ENCODE assay signal across 9 cellular contexts in genomic region chr3:42066516-42067181, GRCh38. TPM values are rescaled to one million over a fixed set of nuclear protein-coding genes. Genes with fewer than 3 reads are reported as not detected.
DNase-seq lines count a peak whose midpoint lies in the region; ATAC-seq, FAIRE-seq and TF ChIP-seq lines count a peak whose summit lies in the region.
"Had no signal": no experiment of that assay in that cellular context is flagged by ENCODE, and none has a peak within 500 bp of the region (broad histone marks: within the 10 kb centered on the region; RNA-seq: fewer than 3 reads in every experiment).

No MANE protein-coding gene starts in this region.

- DNase-seq in DMS153 (lab: John Stamatoyannopoulos, UW) (peak; percentile 73), DMS153 treated with DMSO at 0.1 percent for 48 hours (lab: John Stamatoyannopoulos, UW; ENCODE audit: unreplicated experiment) (no peak), WTC11 (ENCODE audit: low spot score) (peak; percentile 43), iPS DF 4.7 (ENCODE audit: extremely low read depth, low spot score) (peak; percentile 38), thyroid gland (no peak), MV-4-11 (lab: John Stamatoyannopoulos, UW) (no peak), SIG-M5 treated with dmso at 0.1 percent for 504 hours (lab: John Stamatoyannopoulos, UW; ENCODE audit: unreplicated experiment) (no peak), HTR-8/SVneo (ENCODE audit: insufficient read length, low spot score) (no peak)

- 39 to 51% methylated on average over 7 of the region's 7 CpGs for WGBS in thyroid gland, 2 donors

- no peak overlapping the region for H3K4me3 Mint-ChIP-seq in WTC11

- H3K4me1 ChIP-seq in thyroid gland = peaks cover 58 to 64% of the 10 kb centered on the region in 2 donors

- TF ChIP-seq POLR2A in thyroid gland (IDR thresholded peaks at IDR 0.05) = no peak

- no peaks in the 10 kb centered on the region for H3K36me3 Mint-ChIP-seq in WTC11

- H3K27me3 ChIP-seq in thyroid gland = no peaks in the 10 kb centered on the region

- peak; percentile 63 for ATAC-seq in WTC11

- no peak for FAIRE-seq in HTR-8/SVneo (lab: Jason Lieb, UNC)

- H3K27ac Mint-ChIP-seq in WTC11 = peak overlapping the region; percentile 93

- POLR2A ChIA-PET in WTC11 (lab: Charles Lee) = interaction anchor here (0.7 kb wide), 1 partner anchor 52 kb away, joined by 5 read pairs; no protein-coding TSS in a partner anchor

- no peaks in the 10 kb centered on the region for H3K9me3 Mint-ChIP-seq in WTC11

- CTCF ChIA-PET in WTC11 (lab: Charles Lee) = interaction anchor here (0.9 to 1.7 kb wide), 3 partner anchors 12 to 125 kb away, joined by 5 read pairs; no protein-coding TSS in a partner anchor

- H3K27ac ChIP-seq in thyroid gland = peak overlapping the region; percentile 53 to 79 (median 60)
- H3K27ac ChIP-seq: 22Rv1 had no signal

- peaks cover 57% of the 10 kb centered on the region for H3K4me1 Mint-ChIP-seq in WTC11

- H3K27me3 Mint-ChIP-seq in WTC11 (ENCODE audit: low read depth) = no peaks in the 10 kb centered on the region

- H3K9me3 ChIP-seq in thyroid gland = no peaks in the 10 kb centered on the region

- no peaks in the 10 kb centered on the region for H3K36me3 ChIP-seq in thyroid gland

- no peak overlapping the region for H3K4me3 ChIP-seq in thyroid gland (replicated peaks in 1 of 3)

- TF ChIP-seq CTCF in WTC11 (IDR thresholded peaks at IDR 0.05) (no peak), thyroid gland (IDR thresholded peaks at IDR 0.05) (no peak)

- intact Hi-C loops in thyroid gland (cut with DNase I) = no loop called here

TF ChIP-seq in WTC11, 78 proteins besides CTCF, POLR2A, EP300 and RAD21:
- TF ChIP-seq, protein P1, sequence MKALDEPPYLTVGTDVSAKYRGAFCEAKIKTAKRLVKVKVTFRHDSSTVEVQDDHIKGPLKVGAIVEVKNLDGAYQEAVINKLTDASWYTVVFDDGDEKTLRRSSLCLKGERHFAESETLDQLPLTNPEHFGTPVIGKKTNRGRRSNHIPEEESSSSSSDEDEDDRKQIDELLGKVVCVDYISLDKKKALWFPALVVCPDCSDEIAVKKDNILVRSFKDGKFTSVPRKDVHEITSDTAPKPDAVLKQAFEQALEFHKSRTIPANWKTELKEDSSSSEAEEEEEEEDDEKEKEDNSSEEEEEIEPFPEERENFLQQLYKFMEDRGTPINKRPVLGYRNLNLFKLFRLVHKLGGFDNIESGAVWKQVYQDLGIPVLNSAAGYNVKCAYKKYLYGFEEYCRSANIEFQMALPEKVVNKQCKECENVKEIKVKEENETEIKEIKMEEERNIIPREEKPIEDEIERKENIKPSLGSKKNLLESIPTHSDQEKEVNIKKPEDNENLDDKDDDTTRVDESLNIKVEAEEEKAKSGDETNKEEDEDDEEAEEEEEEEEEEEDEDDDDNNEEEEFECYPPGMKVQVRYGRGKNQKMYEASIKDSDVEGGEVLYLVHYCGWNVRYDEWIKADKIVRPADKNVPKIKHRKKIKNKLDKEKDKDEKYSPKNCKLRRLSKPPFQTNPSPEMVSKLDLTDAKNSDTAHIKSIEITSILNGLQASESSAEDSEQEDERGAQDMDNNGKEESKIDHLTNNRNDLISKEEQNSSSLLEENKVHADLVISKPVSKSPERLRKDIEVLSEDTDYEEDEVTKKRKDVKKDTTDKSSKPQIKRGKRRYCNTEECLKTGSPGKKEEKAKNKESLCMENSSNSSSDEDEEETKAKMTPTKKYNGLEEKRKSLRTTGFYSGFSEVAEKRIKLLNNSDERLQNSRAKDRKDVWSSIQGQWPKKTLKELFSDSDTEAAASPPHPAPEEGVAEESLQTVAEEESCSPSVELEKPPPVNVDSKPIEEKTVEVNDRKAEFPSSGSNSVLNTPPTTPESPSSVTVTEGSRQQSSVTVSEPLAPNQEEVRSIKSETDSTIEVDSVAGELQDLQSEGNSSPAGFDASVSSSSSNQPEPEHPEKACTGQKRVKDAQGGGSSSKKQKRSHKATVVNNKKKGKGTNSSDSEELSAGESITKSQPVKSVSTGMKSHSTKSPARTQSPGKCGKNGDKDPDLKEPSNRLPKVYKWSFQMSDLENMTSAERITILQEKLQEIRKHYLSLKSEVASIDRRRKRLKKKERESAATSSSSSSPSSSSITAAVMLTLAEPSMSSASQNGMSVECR (CRISPR knock-in tag; IDR thresholded peaks at IDR 0.05; ENCODE audit: borderline replicate concordance) = no peak
- TF ChIP-seq, protein P2, sequence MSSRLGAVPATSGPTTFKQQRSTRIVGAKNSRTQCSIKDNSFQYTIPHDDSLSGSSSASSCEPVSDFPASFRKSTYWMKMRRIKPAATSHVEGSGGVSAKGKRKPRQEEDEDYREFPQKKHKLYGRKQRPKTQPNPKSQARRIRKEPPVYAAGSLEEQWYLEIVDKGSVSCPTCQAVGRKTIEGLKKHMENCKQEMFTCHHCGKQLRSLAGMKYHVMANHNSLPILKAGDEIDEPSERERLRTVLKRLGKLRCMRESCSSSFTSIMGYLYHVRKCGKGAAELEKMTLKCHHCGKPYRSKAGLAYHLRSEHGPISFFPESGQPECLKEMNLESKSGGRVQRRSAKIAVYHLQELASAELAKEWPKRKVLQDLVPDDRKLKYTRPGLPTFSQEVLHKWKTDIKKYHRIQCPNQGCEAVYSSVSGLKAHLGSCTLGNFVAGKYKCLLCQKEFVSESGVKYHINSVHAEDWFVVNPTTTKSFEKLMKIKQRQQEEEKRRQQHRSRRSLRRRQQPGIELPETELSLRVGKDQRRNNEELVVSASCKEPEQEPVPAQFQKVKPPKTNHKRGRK (CRISPR knock-in tag; IDR thresholded peaks at IDR 0.05; ENCODE audit: borderline replicate concordance) = no peak
- no peak for TF ChIP-seq FOXP4 (CRISPR knock-in tag; IDR thresholded peaks at IDR 0.05)

RNA-seq across cellular contexts. Expression of gene TRAK1, which starts 24.5 kb away (rescaled TPM):
- total RNA-seq in WTC11 (2021) = 34.6 to 41.0 TPM (median 34.8 TPM) in 3 replicates
- total RNA-seq in thyroid gland = 10 to 100 TPM; 46.1 to 87.8 (median 76.4) TPM

Comparison
In these comparisons a context has a peak if more than half of its experiments do, and no peak if none do; other contexts are left out.
1. DNase-seq: peak in DMS153 (single experiment), WTC11 (single experiment) and iPS DF 4.7 (single experiment); none in DMS153 treated with DMSO at 0.1 percent for 48 hours (single experiment), thyroid gland (0 of 2), MV-4-11 (single experiment), SIG-M5 treated with dmso at 0.1 percent for 504 hours (single experiment) and HTR-8/SVneo (single experiment).